ENCODE assay signal across 10 cellular contexts in genomic region chr11:43788394-43788793, GRCh38.
A peak's percentile ranks its signal among the peaks of the same experiment; 100 is the strongest.
DNase-seq lines count a peak whose midpoint lies in the region; ATAC-seq and TF ChIP-seq lines count a peak whose summit lies in the region.
"Had no signal": no experiment of that assay in that cellular context is flagged by ENCODE, and none has a peak within 500 bp of the region (broad histone marks: within the 10 kb centered on the region; RNA-seq: fewer than 3 reads in every experiment).

No MANE protein-coding gene starts in this region.

- ATAC-seq in gastrocnemius medialis (no peak), HG02610 (IDR thresholded peaks at IDR 0.05; ENCODE audit: unreplicated experiment) (no peak)

- H3K9me3 Mint-ChIP-seq in endothelial cell (ENCODE audit: unreplicated experiment) = no peaks in the 10 kb centered on the region

- DNase-seq in NCI-H2107 treated with DMSO at 0.1 percent for 48 hours (lab: John Stamatoyannopoulos, UW; ENCODE audit: unreplicated experiment) (peak; percentile 16), NCI-H2107 (lab: John Stamatoyannopoulos, UW) (no peak), NCI-H2171 treated with DMSO at 0.1 percent for 48 hours (lab: John Stamatoyannopoulos, UW) (peak; percentile 92), endothelial cell (ENCODE audit: low spot score) (no peak), gastrocnemius medialis (peak; percentile 3 to 23), foreskin melanocyte (no peak)
- DNase-seq in effector memory CD4-positive, alpha-beta T cell = no peak
- DNase-seq: 8988T, NCI-H774 had no signal

- H3K27me3 ChIP-seq in gastrocnemius medialis = no peaks in the 10 kb centered on the region
- H3K27me3 ChIP-seq in effector memory CD4-positive, alpha-beta T cell (replicated peaks; ENCODE audit: control insufficient read depth, insufficient read depth, low read length, poor library complexity, severe bottlenecking) = no peaks in the 10 kb centered on the region

- no peak for TF ChIP-seq CTCF in endothelial cell (IDR thresholded peaks at IDR 0.05; ENCODE audit: unreplicated experiment)
- TF ChIP-seq CTCF in gastrocnemius medialis (IDR thresholded peaks at IDR 0.05 in 4 of 5, conservative IDR thresholded peaks at IDR 0.05 in 1 of 5) = no peak

- no peak overlapping the region for H3K4me3 Mint-ChIP-seq in endothelial cell (ENCODE audit: unreplicated experiment)

- peaks cover 3% of the 10 kb centered on the region for H3K4me1 Mint-ChIP-seq in endothelial cell (ENCODE audit: unreplicated experiment)

- no peak overlapping the region for H3K4me3 ChIP-seq in gastrocnemius medialis
- no peak overlapping the region for H3K4me3 ChIP-seq in effector memory CD4-positive, alpha-beta T cell (ENCODE audit: insufficient read depth, low read depth, low read length, poor library complexity, severe bottlenecking)

- intact Hi-C loops in gastrocnemius medialis (cut with DNase I; ENCODE audit: low total_unique reads) = no loop called here

- peak overlapping the region; percentile 32 for H3K27ac Mint-ChIP-seq in endothelial cell (ENCODE audit: unreplicated experiment)

- H3K4me1 ChIP-seq in gastrocnemius medialis = peaks cover 0 to 8% of the 10 kb centered on the region in 2 donors
- H3K4me1 ChIP-seq in effector memory CD4-positive, alpha-beta T cell (ENCODE audit: control insufficient read depth, insufficient read depth, low read length, poor library complexity, severe bottlenecking) = no peaks in the 10 kb centered on the region

- no peak overlapping the region for H3K27ac ChIP-seq in gastrocnemius medialis
- H3K27ac ChIP-seq in effector memory CD4-positive, alpha-beta T cell (ENCODE audit: insufficient read depth, low read length, poor library complexity, severe bottlenecking) = no peak overlapping the region

- in situ Hi-C loops in gastrocnemius medialis (cut with MboI; ENCODE audit: low sequenced_read_pairs in 4 of 4) = no loop called here

- no peaks in the 10 kb centered on the region for H3K9me3 ChIP-seq in gastrocnemius medialis
- no peaks in the 10 kb centered on the region for H3K9me3 ChIP-seq in effector memory CD4-positive, alpha-beta T cell (ENCODE audit: control insufficient read depth, low read length)

- no peaks in the 10 kb centered on the region for H3K36me3 ChIP-seq in gastrocnemius medialis
- no peaks in the 10 kb centered on the region for H3K36me3 ChIP-seq in effector memory CD4-positive, alpha-beta T cell (ENCODE audit: control insufficient read depth, insufficient read depth, low read length)

- H3K27me3 Mint-ChIP-seq in endothelial cell (ENCODE audit: unreplicated experiment) = peaks cover 2% of the 10 kb centered on the region

- no peak for TF ChIP-seq POLR2A in gastrocnemius medialis (IDR thresholded peaks at IDR 0.05)

- H3K36me3 Mint-ChIP-seq in endothelial cell (ENCODE audit: low read depth, unreplicated experiment) = peaks cover 23% of the 10 kb centered on the region

Comparison
In these comparisons a context has a peak if more than half of its experiments do, and no peak if none do; other contexts are left out.
1. DNase-seq: peak in NCI-H2107 treated with DMSO at 0.1 percent for 48 hours (single experiment), NCI-H2171 treated with DMSO at 0.1 percent for 48 hours (single experiment) and gastrocnemius medialis (2 of 2); none in NCI-H2107 (single experiment), endothelial cell (single experiment), effector memory CD4-positive, alpha-beta T cell (0 of 3) and foreskin melanocyte (single experiment).